In the genomic region with DNA sequence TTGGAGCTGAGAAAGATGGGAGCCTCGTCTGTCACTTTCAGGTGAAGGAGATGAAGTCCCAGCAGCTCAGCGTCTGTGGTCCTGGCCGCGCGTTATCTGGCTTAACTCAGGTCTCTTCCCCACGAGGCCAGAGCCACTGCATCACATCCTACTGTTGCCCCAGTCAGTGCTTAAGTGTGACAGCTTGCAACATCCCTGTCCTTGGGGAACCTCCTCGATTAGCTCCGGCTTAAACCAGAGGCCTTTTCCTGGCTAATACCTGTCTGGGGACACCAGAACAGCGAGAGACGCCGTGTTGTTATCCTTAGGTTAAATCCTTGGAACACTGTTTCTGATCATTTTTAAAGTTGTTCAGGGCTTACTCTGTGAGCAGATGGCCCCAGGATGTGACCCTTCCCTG, we compare ENCODE assay signal across 18 cellular contexts.
"Had no signal": no experiment of that assay in that cellular context is flagged by ENCODE, and none has a peak within 500 bp of the region (broad histone marks: within the 10 kb centered on the region; RNA-seq: fewer than 3 reads in every experiment).

No MANE protein-coding gene starts in this region.

- H3K4me1 ChIP-seq: neural progenitor cell, stomach, uterus had no signal

- ATAC-seq: activated naive CD4-positive, alpha-beta T cell treated with anti-CD3 and anti-CD28 coated beads, Interleukin-2, amount 50 U/mL, for 72 hours; heart right ventricle; left ventricle myocardium superior had no signal

- H3K4me3 ChIP-seq: cardiac muscle cell, coronary artery, heart right ventricle, neural progenitor cell, ovary, stomach, thoracic aorta, uterus had no signal

- H3K9me3 ChIP-seq: ovary, thoracic aorta, uterus had no signal

- H3K36me3 ChIP-seq: cardiac muscle cell, heart right ventricle, neural progenitor cell, ovary, stomach, thoracic aorta, uterus had no signal

- H3K27me3 ChIP-seq: cardiac muscle cell, neural progenitor cell, ovary, uterus had no signal

- H3K4me2 ChIP-seq: neural progenitor cell had no signal

- DNase-seq: activated CD4-positive, alpha-beta T cell treated with anti-CD3 and anti-CD28 coated beads for 4 hours; activated CD8-positive, alpha-beta memory T cell treated with anti-CD3 and anti-CD28 coated beads for 24 hours; anterior cingulate cortex; effector CD4-positive, alpha-beta T cell; foreskin melanocyte; heart right ventricle; kidney; left ventricle myocardium superior; ovary; stimulated activated CD4-positive, alpha-beta T cell treated with anti-CD3 and anti-CD28 coated beads, Interleukin-4, amount 100 ng/mL, for 4 hours; stomach; T1000; uterus had no signal

- H2AFZ ChIP-seq: neural progenitor cell had no signal

- H3K9ac ChIP-seq: neural progenitor cell had no signal

- H3K4me3 Mint-ChIP-seq: neural progenitor cell had no signal

- H3K27ac ChIP-seq: cardiac muscle cell, coronary artery, neural progenitor cell, ovary, stomach, thoracic aorta, uterus had no signal

- FAIRE-seq: kidney had no signal
